Comparison of ENCODE assay signal across 8 cellular contexts in genomic region chr15:82647835-82648256, GRCh38. TPM values are rescaled to one million over a fixed set of nuclear protein-coding genes. Genes with fewer than 3 reads are reported as not detected.
DNase-seq lines count a peak whose midpoint lies in the region; ATAC-seq and TF ChIP-seq lines count a peak whose summit lies in the region.

No MANE protein-coding gene starts in this region.

- ATAC-seq in CD4-positive, alpha-beta T cell (ENCODE audit: poor library complexity), result peak; percentile 77
- ATAC-seq in HG03460 (IDR thresholded peaks at IDR 0.05; ENCODE audit: unreplicated experiment), result no peak

- H3K27ac Mint-ChIP-seq in CD4-positive, alpha-beta T cell, result no peak overlapping the region
- H3K27ac Mint-ChIP-seq in activated naive CD4-positive, alpha-beta T cell treated with anti-CD3 and anti-CD28 coated beads, Interleukin-2, amount 50 U/mL, for 24 hours, result no peak overlapping the region

- H3K4me1 Mint-ChIP-seq in CD4-positive, alpha-beta T cell (ENCODE audit: low read depth), result peaks cover 13% of the 10 kb centered on the region
- peaks cover 4% of the 10 kb centered on the region for H3K4me1 Mint-ChIP-seq in activated naive CD4-positive, alpha-beta T cell treated with anti-CD3 and anti-CD28 coated beads, Interleukin-2, amount 50 U/mL, for 24 hours

- peak overlapping the region; percentile 60 for H3K4me3 Mint-ChIP-seq in CD4-positive, alpha-beta T cell
- peak overlapping the region; percentile 64 for H3K4me3 Mint-ChIP-seq in activated naive CD4-positive, alpha-beta T cell treated with anti-CD3 and anti-CD28 coated beads, Interleukin-2, amount 50 U/mL, for 24 hours

- H3K9me3 Mint-ChIP-seq in CD4-positive, alpha-beta T cell, result no peaks in the 10 kb centered on the region
- no peaks in the 10 kb centered on the region for H3K9me3 Mint-ChIP-seq in activated naive CD4-positive, alpha-beta T cell treated with anti-CD3 and anti-CD28 coated beads, Interleukin-2, amount 50 U/mL, for 24 hours

- no peak for TF ChIP-seq CTCF in CD4-positive, alpha-beta T cell (IDR thresholded peaks at IDR 0.05)
- no peak for TF ChIP-seq CTCF in GM13976 (IDR thresholded peaks at IDR 0.05; ENCODE audit: borderline replicate concordance, control extremely low read depth, extremely low read depth, insufficient read depth, missing control alignments)

- no peak overlapping the region for H3K27ac ChIP-seq in CD4-positive, alpha-beta T cell (ENCODE audit: low read depth, low read length)
- no peak overlapping the region for H3K27ac ChIP-seq in HUES6 (ENCODE audit: low read depth, low read length)

- CTCF ChIA-PET in CD4-positive, alpha-beta T cell (lab: Charles Lee), result no interaction called here

- peaks cover 61% of the 10 kb centered on the region for H3K27me3 Mint-ChIP-seq in CD4-positive, alpha-beta T cell
- peaks cover 22% of the 10 kb centered on the region for H3K27me3 Mint-ChIP-seq in activated naive CD4-positive, alpha-beta T cell treated with anti-CD3 and anti-CD28 coated beads, Interleukin-2, amount 50 U/mL, for 24 hours

- peak overlapping the region; percentile 50 for H3K4me3 ChIP-seq in HUES6 (ENCODE audit: low read depth, low read length)

- DNase-seq in CD4-positive, alpha-beta T cell, result peak in 8 of 10 experiments; percentile 25 to 54 (median 34)
- peak; percentile 80 for DNase-seq in iPS-NIHi11 (ENCODE audit: low spot score)
- DNase-seq in stimulated activated CD4-positive, alpha-beta T cell treated with anti-CD3 and anti-CD28 coated beads, Interleukin-2, amount 100 ng/mL, for 48 hours, result peak; percentile 4 to 18
- no peak for DNase-seq in NCI-H510A (lab: John Stamatoyannopoulos, UW)
- DNase-seq in GM13976 (ENCODE audit: low spot score), result no peak

- POLR2A ChIA-PET in CD4-positive, alpha-beta T cell (lab: Charles Lee), result interaction anchor here (1.4 kb wide), 1 partner anchor 33 kb away, joined by 7 read pairs; no protein-coding TSS in a partner anchor

- H3K36me3 ChIP-seq in HUES6 (ENCODE audit: control insufficient read depth, insufficient read depth, low read length), result no peaks in the 10 kb centered on the region

- intact Hi-C loops in CD4-positive, alpha-beta T cell (cut with DNase I, micrococcal nuclease), result no loop called here

- H3K4me1 ChIP-seq in HUES6 (ENCODE audit: control insufficient read depth, insufficient read depth, low read length), result peaks cover 10% of the 10 kb centered on the region

- peaks cover 68% of the 10 kb centered on the region for H3K27me3 ChIP-seq in CD4-positive, alpha-beta T cell (ENCODE audit: control insufficient read depth, insufficient read depth, low read length)
- H3K27me3 ChIP-seq in HUES6 (ENCODE audit: control insufficient read depth, insufficient read depth, low read length), result peaks cover 62% of the 10 kb centered on the region

- H3K9me3 ChIP-seq in CD4-positive, alpha-beta T cell (ENCODE audit: control insufficient read depth, low read length), result no peaks in the 10 kb centered on the region
- H3K9me3 ChIP-seq in HUES6 (ENCODE audit: control insufficient read depth, insufficient read depth, low read depth, low read length), result no peaks in the 10 kb centered on the region

- no peaks in the 10 kb centered on the region for H3K36me3 Mint-ChIP-seq in CD4-positive, alpha-beta T cell (ENCODE audit: low read depth)
- no peaks in the 10 kb centered on the region for H3K36me3 Mint-ChIP-seq in activated naive CD4-positive, alpha-beta T cell treated with anti-CD3 and anti-CD28 coated beads, Interleukin-2, amount 50 U/mL, for 24 hours

- H3K9ac ChIP-seq in HUES6 (ENCODE audit: low read length), result no peak overlapping the region

- in situ Hi-C loops in GM13976 (cut with MboI; ENCODE audit: low sequenced_read_pairs, unreplicated experiment), result no loop called here

RNA-seq across cellular contexts. Expression of gene CPEB1, which starts 0.7 kb away (rescaled TPM):
- under 1 TPM; 0.19 to 0.61 TPM for total RNA-seq in CD4-positive, alpha-beta T cell

Comparison
In these comparisons a context has a peak if more than half of its experiments do, and no peak if none do; other contexts are left out.
1. DNase-seq: peak in CD4-positive, alpha-beta T cell (8 of 10), iPS-NIHi11 (single experiment) and stimulated activated CD4-positive, alpha-beta T cell treated with anti-CD3 and anti-CD28 coated beads, Interleukin-2, amount 100 ng/mL, for 48 hours (2 of 2); none in NCI-H510A (single experiment) and GM13976 (single experiment).